ENCODE assay signal across 28 cellular contexts in the genomic region with DNA sequence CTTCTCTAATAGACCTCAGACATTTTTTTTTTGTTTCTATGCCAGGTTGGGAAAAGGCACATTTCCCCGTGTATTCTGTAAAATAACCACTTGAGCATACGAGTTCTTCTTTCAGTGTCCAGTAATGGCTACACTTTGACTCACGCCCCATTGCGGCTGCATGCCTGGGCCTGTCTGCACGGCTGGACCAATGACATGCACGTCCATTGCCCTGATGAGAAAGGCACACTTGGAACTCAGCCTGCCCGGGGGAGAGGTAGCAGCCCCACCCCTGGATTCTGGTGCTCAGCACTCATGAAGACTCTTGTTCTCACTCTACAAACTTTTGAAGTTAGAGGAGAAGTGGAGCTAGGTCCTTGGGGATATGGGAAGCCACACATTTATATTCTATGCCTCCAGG. TPM values are rescaled to one million over a fixed set of nuclear protein-coding genes. Genes with fewer than 3 reads are reported as not detected.
A peak's percentile ranks its signal among the peaks of the same experiment; 100 is the strongest.
DNase-seq lines count a peak whose midpoint lies in the region; ATAC-seq and TF ChIP-seq lines count a peak whose summit lies in the region.
"Had no signal": no experiment of that assay in that cellular context is flagged by ENCODE, and none has a peak within 500 bp of the region (broad histone marks: within the 10 kb centered on the region; RNA-seq: fewer than 3 reads in every experiment).

No MANE protein-coding gene starts in this region.

- H3K27ac ChIP-seq in endodermal cell (ENCODE audit: low read depth, low read length) = no peak overlapping the region
- no peak overlapping the region for H3K27ac ChIP-seq in neuronal stem cell (replicated peaks; ENCODE audit: low read length)
- H3K27ac ChIP-seq in SJCRH30 = no peak overlapping the region
- H3K27ac ChIP-seq: BLaER1 treated with 17β-estradiol and CSF1 and Interleukin-3, amounts not matched to agents 10 nM and 100 nM; KMS-11; parathyroid adenoma; right atrium auricular region; upper lobe of left lung had no signal

- peaks cover 19% of the 10 kb centered on the region for H3K4me1 Mint-ChIP-seq in endodermal cell
- H3K4me1 Mint-ChIP-seq: central memory CD8-positive, alpha-beta T cell; natural killer cell had no signal

- H3K4me3 ChIP-seq in endodermal cell (ENCODE audit: low read length) (no peak overlapping the region), neuronal stem cell (ENCODE audit: low read length in 2 of 2) (no peak overlapping the region), SJCRH30 (no peak overlapping the region)
- H3K4me3 ChIP-seq: BLaER1 treated with 17β-estradiol and CSF1 and Interleukin-3, amounts not matched to agents 10 nM and 100 nM; HAP-1; right atrium auricular region; upper lobe of left lung had no signal

- H3K27me3 ChIP-seq in endodermal cell (ENCODE audit: control insufficient read depth, insufficient read depth, low read length, poor library complexity, severe bottlenecking) (no peaks in the 10 kb centered on the region), neuronal stem cell (ENCODE audit: control insufficient read depth in 3 of 3, insufficient read depth in 3 of 3, low read depth in 1 of 3, low read length in 3 of 3) (peaks cover 0 to 7% (median 2%) of the 10 kb centered on the region in 3 experiments), SJCRH30 (no peaks in the 10 kb centered on the region)
- H3K27me3 ChIP-seq: BLaER1 treated with 17β-estradiol and CSF1 and Interleukin-3, amounts not matched to agents 10 nM and 100 nM; right atrium auricular region; upper lobe of left lung had no signal

- peaks cover 12% of the 10 kb centered on the region for H3K27me3 Mint-ChIP-seq in endodermal cell (ENCODE audit: insufficient read depth)
- H3K27me3 Mint-ChIP-seq: activated T-cell treated with anti-CD3 and anti-CD28 coated beads, Interleukin-2, amount 50 U/mL, for 24 hours; central memory CD8-positive, alpha-beta T cell had no signal

- no peaks in the 10 kb centered on the region for H3K36me3 Mint-ChIP-seq in endodermal cell (ENCODE audit: low read depth)
- H3K36me3 Mint-ChIP-seq: natural killer cell had no signal

- DNase-seq in EH (ENCODE audit: low read depth) = peak; percentile 8
- peak; percentile 54 for DNase-seq in NCI-H2227 (lab: John Stamatoyannopoulos, UW; ENCODE audit: unreplicated experiment)
- peak; percentile 11 for DNase-seq in endodermal cell
- no peak for DNase-seq in neuronal stem cell (ENCODE audit: low spot score)
- no peak for DNase-seq in omental fat pad (ENCODE audit: low spot score)
- no peak for DNase-seq in globus pallidus (ENCODE audit: low spot score)
- no peak for DNase-seq in NCI-H1105 treated with DMSO at 0.1 percent for 48 hours (lab: John Stamatoyannopoulos, UW)
- no peak for DNase-seq in SJCRH30
- DNase-seq: activated CD4-positive, alpha-beta T cell treated with anti-CD3 and anti-CD28 coated beads for 4 hours; activated CD8-positive, alpha-beta memory T cell treated with anti-CD3 and anti-CD28 coated beads for 24 hours; activated gamma-delta T cell treated with Interleukin-2 at 50 U/mL for 16 hours; activated T-cell treated with anti-CD3 and anti-CD28 coated beads, Interleukin-2, amount 50 U/mL, for 24 hours; dermis blood vessel endothelial cell; DMS53; natural killer cell; NCI-H187; NCI-H774; T-helper 2 cell had no signal

- H2BK12ac ChIP-seq in neuronal stem cell (ENCODE audit: low read length) = no peak overlapping the region

- no peak overlapping the region for H3K4me3 Mint-ChIP-seq in endodermal cell
- H3K4me3 Mint-ChIP-seq: activated T-cell treated with anti-CD3 and anti-CD28 coated beads, Interleukin-2, amount 50 U/mL, for 24 hours; central memory CD8-positive, alpha-beta T cell; natural killer cell had no signal

- no peak overlapping the region for H4K91ac ChIP-seq in neuronal stem cell (ENCODE audit: low read depth, low read length, poor library complexity)

- TF ChIP-seq CTCF in endodermal cell (conservative IDR thresholded peaks at IDR 0.05) (no peak), omental fat pad (IDR thresholded peaks at IDR 0.05) (no peak)

- H4K8ac ChIP-seq in neuronal stem cell (ENCODE audit: low read depth, low read length) = no peak overlapping the region

- no peaks in the 10 kb centered on the region for H3K79me1 ChIP-seq in neuronal stem cell (ENCODE audit: low read depth, low read length)

- H3K9ac ChIP-seq in endodermal cell (ENCODE audit: extremely low read depth, low read length, poor library complexity, severe bottlenecking) (no peak overlapping the region), neuronal stem cell (ENCODE audit: low read depth, low read length, poor library complexity) (no peak overlapping the region)
- H3K9ac ChIP-seq: BLaER1 treated with 17β-estradiol and CSF1 and Interleukin-3, amounts not matched to agents 10 nM and 100 nM; KMS-11; parathyroid adenoma had no signal

- H2AK5ac ChIP-seq in neuronal stem cell (ENCODE audit: low read depth, low read length) = no peak overlapping the region

- no peak overlapping the region for H3K4ac ChIP-seq in neuronal stem cell (ENCODE audit: low read length)

- H3K18ac ChIP-seq in neuronal stem cell (ENCODE audit: low read length) = no peak overlapping the region

- whole genome bisulfite sequencing in endodermal cell (ENCODE audit: insufficient coverage in 1 of 2, insufficient read length in 1 of 2), 2 experiments = 88 to 94% methylated on average over 3 to 7 of the region's 7 CpGs
- no CpG with 5 or more reads among the region's 7 CpGs for WGBS in neuronal stem cell (ENCODE audit: extremely low coverage in 2 of 2, insufficient read length in 2 of 2, insufficient replicate concordance in 1 of 2), 2 donors

- H3K4me1 ChIP-seq in endodermal cell (ENCODE audit: control insufficient read depth, insufficient read depth, low read length) (peaks cover 3% of the 10 kb centered on the region), neuronal stem cell (ENCODE audit: control insufficient read depth in 2 of 2, insufficient read depth in 1 of 2, low read depth in 1 of 2, low read length in 2 of 2) (peaks cover 18 to 26% of the 10 kb centered on the region in 2 donors), SJCRH30 (peaks cover 10% of the 10 kb centered on the region; the same call in 1 of the 2 replicates)
- H3K4me1 ChIP-seq: parathyroid adenoma had no signal

- H3K4me2 ChIP-seq in neuronal stem cell (ENCODE audit: insufficient read depth, low read length, poor library complexity, severe bottlenecking) = no peak overlapping the region
- H3K4me2 ChIP-seq: BLaER1 treated with 17β-estradiol and CSF1 and Interleukin-3, amounts not matched to agents 10 nM and 100 nM; KMS-11 had no signal

- peak overlapping the region; percentile 48 for H2AFZ ChIP-seq in neuronal stem cell (ENCODE audit: low read length)
- H2AFZ ChIP-seq: parathyroid adenoma had no signal

- no peak overlapping the region for H3K27ac Mint-ChIP-seq in endodermal cell
- H3K27ac Mint-ChIP-seq: activated T-cell treated with anti-CD3 and anti-CD28 coated beads, Interleukin-2, amount 50 U/mL, for 24 hours; natural killer cell had no signal

- H3K9me3 ChIP-seq in endodermal cell (ENCODE audit: control insufficient read depth, low read length) = no peaks in the 10 kb centered on the region
- H3K9me3 ChIP-seq in neuronal stem cell (replicated peaks in 1 of 2; ENCODE audit: control insufficient read depth in 2 of 2, insufficient read depth in 1 of 2, low read depth in 1 of 2, low read length in 2 of 2) = no peaks in the 10 kb centered on the region
- no peaks in the 10 kb centered on the region for H3K9me3 ChIP-seq in SJCRH30 (replicated peaks)
- H3K9me3 ChIP-seq: BLaER1 treated with 17β-estradiol and CSF1 and Interleukin-3, amounts not matched to agents 10 nM and 100 nM; HAP-1; right atrium auricular region; upper lobe of left lung had no signal

- H3K9me3 Mint-ChIP-seq in endodermal cell = no peaks in the 10 kb centered on the region
- H3K9me3 Mint-ChIP-seq: activated T-cell treated with anti-CD3 and anti-CD28 coated beads, Interleukin-2, amount 50 U/mL, for 24 hours; central memory CD8-positive, alpha-beta T cell; natural killer cell had no signal

- no peak overlapping the region for H2BK15ac ChIP-seq in neuronal stem cell (ENCODE audit: low read length)

- ATAC-seq in omental fat pad (ENCODE audit: low FRiP score) = no peak
- ATAC-seq: natural killer cell had no signal

- no peak overlapping the region for H2BK5ac ChIP-seq in neuronal stem cell (ENCODE audit: low read length)

- no peak overlapping the region for H3K14ac ChIP-seq in neuronal stem cell (ENCODE audit: low read length)

- H3K36me3 ChIP-seq in endodermal cell (ENCODE audit: control insufficient read depth, insufficient read depth, low read length) = no peaks in the 10 kb centered on the region
- no peaks in the 10 kb centered on the region for H3K36me3 ChIP-seq in neuronal stem cell (replicated peaks in 1 of 2; ENCODE audit: control insufficient read depth in 2 of 2, insufficient read depth in 2 of 2, low read length in 2 of 2)
- H3K36me3 ChIP-seq in SJCRH30 = no peaks in the 10 kb centered on the region
- H3K36me3 ChIP-seq: BLaER1 treated with 17β-estradiol and CSF1 and Interleukin-3, amounts not matched to agents 10 nM and 100 nM; HAP-1; right atrium auricular region; upper lobe of left lung had no signal

- no peak overlapping the region for H2BK120ac ChIP-seq in neuronal stem cell (ENCODE audit: low read depth, low read length)

- no peak overlapping the region for H3K23ac ChIP-seq in neuronal stem cell (ENCODE audit: low read depth, low read length, poor library complexity)

RNA-seq across cellular contexts. Expression of gene PCARE, which starts 5.8 kb away (rescaled TPM):
- total RNA-seq in endodermal cell (under 1 TPM in 1 of 2 donors, not detected in 1; 0.09 TPM), omental fat pad (under 1 TPM in 1 of 4 donors, not detected in 3; 0.09 TPM)
- 0.04 TPM for polyA plus RNA-seq in endodermal cell (2013, experiment 1 of 2)
- 0.08 TPM for polyA plus RNA-seq in endodermal cell (2013, experiment 2 of 2)
- polyA plus RNA-seq in neuronal stem cell (2013, experiment 1 of 2) = not detected
- polyA plus RNA-seq in neuronal stem cell (2013, experiment 2 of 2) = not detected
- 0.02 TPM in 1 of 2 replicates, not detected in the other for total RNA-seq in SJCRH30 (2014; rRNA removed; shearing (Covaris generic))
- total RNA-seq: astrocyte, dermis blood vessel endothelial cell, liver, natural killer cell, RPMI7951 had no signal
- polyA plus RNA-seq: liver had no signal

RNA-seq across cellular contexts. Expression of gene CLIP4, which starts 46.7 kb away (rescaled TPM):
- total RNA-seq in endodermal cell (10 to 100 TPM in 1 of 2 donors, 1 to 10 TPM in 1; 8.0 to 10.9 TPM), omental fat pad (10 to 100 TPM; 45.4 to 84.0 (median 61.3) TPM)
- 3.6 TPM for polyA plus RNA-seq in endodermal cell (2013, experiment 1 of 2)
- 3.8 TPM for polyA plus RNA-seq in endodermal cell (2013, experiment 2 of 2)
- 2.2 TPM for polyA plus RNA-seq in neuronal stem cell (2013, experiment 1 of 2)
- 2.4 TPM for polyA plus RNA-seq in neuronal stem cell (2013, experiment 2 of 2)
- total RNA-seq in SJCRH30 (2014; rRNA removed; shearing (Covaris generic)) = 17.6 and 19.6 TPM in 2 replicates

Comparison
In these comparisons a context has a peak if more than half of its experiments do, and no peak if none do; other contexts are left out.
1. DNase-seq: peak in EH (single experiment), NCI-H2227 (single experiment) and endodermal cell (single experiment); none in neuronal stem cell (single experiment), omental fat pad (single experiment), globus pallidus (single experiment), NCI-H1105 treated with DMSO at 0.1 percent for 48 hours (single experiment) and SJCRH30 (0 of 2).